ENCODE assay signal across 8 cellular contexts in the genomic region with DNA sequence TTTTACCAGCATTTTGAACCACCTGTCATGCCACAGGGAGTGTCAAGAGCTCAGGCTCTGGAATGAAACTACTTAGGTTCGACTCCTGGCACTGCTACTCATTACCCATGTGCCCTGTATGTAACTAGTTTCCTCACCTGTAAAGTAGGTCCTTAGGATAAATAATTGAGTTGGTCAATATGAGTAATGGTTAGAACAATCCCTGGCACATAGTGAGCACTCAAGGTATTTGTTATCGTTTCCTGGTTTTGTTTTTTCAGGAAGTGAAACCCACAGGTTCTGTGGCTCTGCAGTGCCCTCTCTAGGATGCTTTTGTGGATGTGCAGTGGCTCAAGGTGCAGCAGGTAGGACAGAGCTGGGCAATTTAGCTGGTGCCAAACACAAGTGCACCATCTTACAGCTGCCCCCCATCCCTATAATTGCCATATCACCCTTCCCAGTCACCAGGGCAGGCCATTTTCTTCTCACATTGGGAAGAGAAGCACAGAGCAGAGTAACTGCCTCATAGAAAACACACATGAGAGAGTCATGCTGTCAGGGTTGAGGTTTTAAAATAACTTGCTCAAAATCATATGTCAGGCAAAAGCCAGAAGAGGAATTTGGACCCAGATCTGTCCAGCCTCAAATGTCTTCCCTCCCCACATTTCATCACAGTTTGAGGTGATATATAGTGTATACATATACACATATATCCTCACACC.
DNase-seq lines count a peak whose midpoint lies in the region; ATAC-seq and TF ChIP-seq lines count a peak whose summit lies in the region.

No MANE protein-coding gene starts in this region.

- no peaks in the 10 kb centered on the region for H3F3A ChIP-seq in OCI-LY1 (ENCODE audit: insufficient read depth, low read length)

- H3K36me3 ChIP-seq in OCI-LY1 (ENCODE audit: insufficient read depth, low read length): no peaks in the 10 kb centered on the region

- H3K4me3 ChIP-seq in OCI-LY1 (ENCODE audit: low read depth, low read length, poor library complexity, severe bottlenecking): no peak overlapping the region
- H3K4me3 ChIP-seq in fibroblast of pulmonary artery (replicated peaks; ENCODE audit: low read depth, low read length): no peak overlapping the region

- no peaks in the 10 kb centered on the region for H4K20me1 ChIP-seq in OCI-LY1 (ENCODE audit: insufficient read depth, low read length)

- ATAC-seq in GM19025 (IDR thresholded peaks at IDR 0.05; ENCODE audit: low read depth, unreplicated experiment) (peak; percentile 81), HG03095 (IDR thresholded peaks at IDR 0.05; ENCODE audit: unreplicated experiment) (peak; percentile 85)

- H3K9ac ChIP-seq in OCI-LY1 (ENCODE audit: low read length): no peak overlapping the region

- peaks cover 18% of the 10 kb centered on the region for H3K4me1 ChIP-seq in OCI-LY1 (ENCODE audit: insufficient read depth, low read length, severe bottlenecking)

- H3K9me3 ChIP-seq in OCI-LY1 (ENCODE audit: low read length): no peaks in the 10 kb centered on the region

- H3K9me2 ChIP-seq in OCI-LY1 (ENCODE audit: low read depth, low read length): no peaks in the 10 kb centered on the region

- no peaks in the 10 kb centered on the region for H3K27me3 ChIP-seq in OCI-LY1 (ENCODE audit: insufficient read depth, low read length)

- H3K79me2 ChIP-seq in OCI-LY1 (ENCODE audit: insufficient read depth, low read length): no peaks in the 10 kb centered on the region

- peak overlapping the region; percentile 2 for H3K27ac ChIP-seq in OCI-LY1 (ENCODE audit: low read depth, low read length, poor library complexity, severe bottlenecking)

- no peak overlapping the region for H2AFZ ChIP-seq in OCI-LY1 (ENCODE audit: low read length)

- peak overlapping the region; percentile 31 for H3K4me2 ChIP-seq in OCI-LY1 (ENCODE audit: low read length)

- peak; percentile 94 for TF ChIP-seq CTCF in OCI-LY1 (IDR thresholded peaks at IDR 0.05; ENCODE audit: low read length)
- peak; percentile 24 for TF ChIP-seq CTCF in fibroblast of pulmonary artery (IDR thresholded peaks at IDR 0.05; ENCODE audit: low read length, missing control alignments)

- peak; percentile 16 for DNase-seq in DMS153 treated with DMSO at 0.1 percent for 48 hours (lab: John Stamatoyannopoulos, UW; ENCODE audit: unreplicated experiment)
- DNase-seq in fibroblast of pulmonary artery (ENCODE audit: low read depth): no peak
- DNase-seq in NCI-H510A (lab: John Stamatoyannopoulos, UW): no peak
- no peak for DNase-seq in ureter (ENCODE audit: low spot score)
- DNase-seq in GM03348 (ENCODE audit: low spot score): no peak
